9 cellular contexts compared by ENCODE assay signal in genomic region chr7:27101188-27101905, GRCh38. TPM values are rescaled to one million over a fixed set of nuclear protein-coding genes. Genes with fewer than 3 reads are reported as not detected.
DNase-seq lines count a peak whose midpoint lies in the region; ATAC-seq and TF ChIP-seq lines count a peak whose summit lies in the region.
"Had no signal": no experiment of that assay in that cellular context is flagged by ENCODE, and none has a peak within 500 bp of the region (broad histone marks: within the 10 kb centered on the region; RNA-seq: fewer than 3 reads in every experiment).

No MANE protein-coding gene starts in this region.

- H3K4me3 ChIP-seq in lower lobe of right lung, result peak overlapping the region; percentile 58
- peak overlapping the region; percentile 96 to 97 for H3K4me3 ChIP-seq in stomach smooth muscle (ENCODE audit: low read length in 2 of 2)

- peaks cover 64% of the 10 kb centered on the region for H3K27me3 ChIP-seq in lower lobe of right lung (ENCODE audit: low read depth)
- H3K27me3 ChIP-seq in stomach smooth muscle (ENCODE audit: control insufficient read depth in 1 of 2, insufficient read depth in 2 of 2, low read length in 2 of 2), result no peaks in the 10 kb centered on the region

- TF ChIP-seq CTCF in lower lobe of right lung (IDR thresholded peaks at IDR 0.05), result no peak

- peak overlapping the region; percentile 90 to 92 for H3K9ac ChIP-seq in stomach smooth muscle (ENCODE audit: low read length in 2 of 2)

- H3K9me3 ChIP-seq in lower lobe of right lung (no peaks in the 10 kb centered on the region), stomach smooth muscle (ENCODE audit: control insufficient read depth in 2 of 2, low read length in 2 of 2) (no peaks in the 10 kb centered on the region)

- H3K4me1 ChIP-seq in lower lobe of right lung (peaks cover 57% of the 10 kb centered on the region), stomach smooth muscle (ENCODE audit: control insufficient read depth, insufficient read depth, low read length) (peaks cover 42% of the 10 kb centered on the region)

- H3K27ac ChIP-seq in lower lobe of right lung (peak overlapping the region; percentile 94), stomach smooth muscle (ENCODE audit: low read length) (peak overlapping the region; percentile 97)

- peak; percentile 55 for DNase-seq in M059J (ENCODE audit: low read depth)
- DNase-seq in dermis blood vessel endothelial cell, result peak; percentile 26
- no peak for DNase-seq in lower lobe of right lung
- no peak for DNase-seq in SKM-1 (lab: John Stamatoyannopoulos, UW; ENCODE audit: unreplicated experiment)
- no peak for DNase-seq in EL
- no peak for DNase-seq in AML-193 (lab: John Stamatoyannopoulos, UW)
- DNase-seq: T-cell had no signal

- ATAC-seq in lower lobe of right lung (no peak), GM19328 (IDR thresholded peaks at IDR 0.05; ENCODE audit: unreplicated experiment) (no peak)

- intact Hi-C loops in lower lobe of right lung (cut with DNase I), result no loop called here

- H3K36me3 ChIP-seq in lower lobe of right lung (peaks cover 18% of the 10 kb centered on the region), stomach smooth muscle (ENCODE audit: control insufficient read depth in 2 of 2, insufficient read depth in 2 of 2, low read length in 2 of 2) (no peaks in the 10 kb centered on the region)

RNA-seq across cellular contexts. Expression of gene HOXA2, which starts 1.1 kb away (rescaled TPM):
- 1.7 and 2.2 TPM in 2 replicates for total RNA-seq in M059J (2014; rRNA removed; shearing (Covaris generic))
- total RNA-seq in dermis blood vessel endothelial cell (0.33 and 0.34 TPM in 2 replicates), lower lobe of right lung (1.5 TPM)
- total RNA-seq: T-cell had no signal

RNA-seq across cellular contexts. Expression of gene HOXA1, which starts 5.5 kb away (rescaled TPM):
- 8.2 and 9.1 TPM in 2 replicates for total RNA-seq in M059J (2014; rRNA removed; shearing (Covaris generic))
- total RNA-seq in dermis blood vessel endothelial cell (0.68 and 0.84 TPM in 2 replicates), lower lobe of right lung (0.77 TPM)

RNA-seq across cellular contexts. Expression of gene HOXA4, which starts 29.2 kb away (rescaled TPM):
- 4.9 and 5.8 TPM in 2 replicates for total RNA-seq in M059J (2014; rRNA removed; shearing (Covaris generic))
- 0.34 and 0.65 TPM in 2 replicates for total RNA-seq in dermis blood vessel endothelial cell
- 8.5 TPM for total RNA-seq in lower lobe of right lung

RNA-seq across cellular contexts. Expression of gene HOXA5, which starts 42.1 kb away (rescaled TPM):
- 0.69 and 3.0 TPM in 2 replicates for total RNA-seq in M059J (2014; rRNA removed; shearing (Covaris generic))
- total RNA-seq in dermis blood vessel endothelial cell (5.6 and 6.1 TPM in 2 replicates), lower lobe of right lung (16.0 TPM)

RNA-seq across cellular contexts. Expression of gene HOXA6, which starts 46.2 kb away (rescaled TPM):
- total RNA-seq in M059J (2014; rRNA removed; shearing (Covaris generic)), result 3.7 TPM in 1 of 2 replicates, not detected in the other
- total RNA-seq in dermis blood vessel endothelial cell (2.9 and 8.6 TPM in 2 replicates), lower lobe of right lung (4.6 TPM)

Comparison
In these comparisons a context has a peak if more than half of its experiments do, and no peak if none do; other contexts are left out.
1. DNase-seq: peak in M059J (single experiment) and dermis blood vessel endothelial cell (single experiment); none in lower lobe of right lung (single experiment), SKM-1 (single experiment), EL (single experiment) and AML-193 (0 of 2).